In genomic region chr13:112769615-112770014, GRCh38 we compare ENCODE assay signal across 19 cellular contexts.
DNase-seq lines count a peak whose midpoint lies in the region; ATAC-seq, FAIRE-seq and TF ChIP-seq lines count a peak whose summit lies in the region.
"Had no signal": no experiment of that assay in that cellular context is flagged by ENCODE, and none has a peak within 500 bp of the region (broad histone marks: within the 10 kb centered on the region; RNA-seq: fewer than 3 reads in every experiment).

No MANE protein-coding gene starts in this region.

- H3K27me3 ChIP-seq in IMR-90 (ENCODE audit: control insufficient read depth, insufficient read depth, low read length) (no peaks in the 10 kb centered on the region), H1 (replicated peaks in 1 of 4; ENCODE audit: control insufficient read depth in 3 of 4, extremely low read depth in 1 of 4, insufficient read depth in 3 of 4, low read length in 3 of 4) (no peaks in the 10 kb centered on the region), mesendoderm (ENCODE audit: insufficient read depth, low read length, poor library complexity) (no peaks in the 10 kb centered on the region)
- H3K27me3 ChIP-seq: esophagus squamous epithelium had no signal

- CTCF ChIA-PET in IMR-90 (lab: Yijun Ruan, JAX) (no interaction called here), H1 (lab: Charles Lee; ENCODE audit: partially characterized antibody) (interaction anchor here (0.6 to 1.4 kb wide), 3 partner anchors 9 to 192 kb away, joined by 3 to 5 read pairs (median 3); no protein-coding TSS in a partner anchor)

- peak overlapping the region; percentile 83 for H3K4me3 Mint-ChIP-seq in stimulated activated memory B cell treated with anti-CD40 and anti-IgM and Interleukin-4, amounts not matched to agents 10 μg/mL and 1 μg/mL and 100 μg/mL, for 72 hours

- 86% methylated on average over 17 of the region's 18 CpGs; no CpG with 5 or more reads in 1 of the 2 experiments for WGBS in IMR-90 (ENCODE audit: extremely low coverage in 2 of 2, insufficient read length in 1 of 2), 2 experiments
- WGBS in H1 (ENCODE audit: extremely low coverage in 1 of 2, insufficient coverage in 1 of 2, insufficient read length in 1 of 2, insufficient replicate concordance in 2 of 2, low coverage in 1 of 2, low lambda C conversion rate in 2 of 2, missing lambda C conversion rate in 1 of 2), 2 experiments: 90% methylated on average over 18 of the region's 18 CpGs; no CpG with 5 or more reads in 1 of the 2 experiments
- WGBS in mesendoderm (ENCODE audit: extremely low coverage, insufficient coverage, low lambda C conversion rate): no CpG with 5 or more reads among the region's 18 CpGs

- no peak overlapping the region for H3K18ac ChIP-seq in IMR-90 (ENCODE audit: low read depth, low read length)
- no peak overlapping the region for H3K18ac ChIP-seq in H1 (ENCODE audit: extremely low read depth, low read length)
- H3K18ac ChIP-seq in mesendoderm (ENCODE audit: low read length): no peak overlapping the region

- BruUV-seq in IMR-90 (replicated peaks; lab: Mats Ljungman, UMichigan): no TSS peak

- TF ChIP-seq POLR2A in IMR-90 (IDR thresholded peaks at IDR 0.05; ENCODE audit: low read depth, low read length) (no peak), H1 (IDR thresholded peaks at IDR 0.05; ENCODE audit: control extremely low read depth in 1 of 2, low read depth in 2 of 2, low read length in 2 of 2) (no peak), GM18505 (IDR thresholded peaks at IDR 0.05; ENCODE audit: borderline replicate concordance, extremely low read depth, insufficient read depth, insufficient read length) (no peak)

- no peak overlapping the region for H3K4me2 ChIP-seq in IMR-90 (ENCODE audit: low read depth, low read length)
- no peak overlapping the region for H3K4me2 ChIP-seq in H1 (ENCODE audit: insufficient read depth in 1 of 2, low read depth in 2 of 2, low read length in 2 of 2)
- H3K4me2 ChIP-seq in mesendoderm (ENCODE audit: low read length): no peak overlapping the region

- POLR2A ChIA-PET in IMR-90 (lab: Charles Lee; ENCODE audit: unreplicated experiment) (no interaction called here), H1 (lab: Charles Lee; ENCODE audit: partially characterized antibody) (interaction anchor here (1.6 kb wide), 1 partner anchor 36 kb away, joined by 3 read pairs; no protein-coding TSS in a partner anchor)

- ATAC-seq in IMR-90 (ENCODE audit: low read depth): no peak
- ATAC-seq in stimulated activated memory B cell treated with anti-CD40 and anti-IgM and Interleukin-4, amounts not matched to agents 10 μg/mL and 1 μg/mL and 100 μg/mL, for 72 hours: no peak
- ATAC-seq in GM18505 (IDR thresholded peaks at IDR 0.05; ENCODE audit: unreplicated experiment): no peak
- no peak for ATAC-seq in HG03442 (IDR thresholded peaks at IDR 0.05; ENCODE audit: unreplicated experiment)

- H3K23me2 ChIP-seq in H1 (ENCODE audit: low read depth, low read length): no peaks in the 10 kb centered on the region

- dilution Hi-C loops in IMR-90 (cut with HindIII; ENCODE audit: low sequenced_read_pairs, unreplicated experiment): no loop called here

- H2BK5ac ChIP-seq in IMR-90 (ENCODE audit: low read depth, low read length, poor library complexity, severe bottlenecking): no peak overlapping the region
- H2BK5ac ChIP-seq in H1 (ENCODE audit: low read depth, low read length): no peak overlapping the region
- H2BK5ac ChIP-seq in mesendoderm (ENCODE audit: low read length): no peak overlapping the region

- no peaks in the 10 kb centered on the region for H3K36me3 Mint-ChIP-seq in stimulated activated memory B cell treated with anti-CD40 and anti-IgM and Interleukin-4, amounts not matched to agents 10 μg/mL and 1 μg/mL and 100 μg/mL, for 72 hours
- H3K36me3 Mint-ChIP-seq: naive B cell had no signal

- no peak for DNase-seq in IMR-90
- no peak for DNase-seq in H1 (ENCODE audit: low read depth in 1 of 2, low spot score in 2 of 2)
- DNase-seq in mesendoderm: no peak
- DNase-seq in GM13977 (ENCODE audit: low spot score): no peak
- DNase-seq: activated CD4-positive, alpha-beta T cell treated with anti-CD3 and anti-CD28 coated beads for 48 hours; activated effector memory CD4-positive, alpha-beta T cell treated with anti-CD3 and anti-CD28 coated beads, Interleukin-2, amount 50 U/mL, for 16 hours; Caco-2; esophagus squamous epithelium; MM.1S; naive B cell; NCI-H1694 treated with DMSO at 0.1 percent for 48 hours; NCI-H345; stimulated activated CD4-positive, alpha-beta T cell treated with anti-CD3 and anti-CD28 coated beads, Interleukin-12 subunit alpha, Interleukin-12 subunit beta, amount 100 ng/mL, for 4 hours had no signal

- H4K20me1 ChIP-seq in IMR-90 (ENCODE audit: insufficient read depth, low read length) (peaks cover 10% of the 10 kb centered on the region), H1 (replicated peaks in 1 of 2; ENCODE audit: control insufficient read depth in 1 of 2, insufficient read depth in 2 of 2, low read length in 2 of 2) (peaks cover 3 to 4% of the 10 kb centered on the region in 2 experiments)

- H3K9ac ChIP-seq in IMR-90 (ENCODE audit: low read depth, low read length) (no peak overlapping the region), H1 (replicated peaks in 1 of 4; ENCODE audit: extremely low read depth in 1 of 4, low read depth in 3 of 4, low read length in 3 of 4) (no peak overlapping the region), mesendoderm (ENCODE audit: low read length) (no peak overlapping the region)

- TF ChIP-seq RAD21 in IMR-90 (IDR thresholded peaks at IDR 0.05; ENCODE audit: low read length) (no peak), H1 (IDR thresholded peaks at IDR 0.05 in 1 of 2, conservative IDR thresholded peaks at IDR 0.05 in 1 of 2; ENCODE audit: low read depth in 2 of 2, low read length in 2 of 2) (no peak)

- intact Hi-C loops in IMR-90 (cut with micrococcal nuclease): no loop called here

- H3K23ac ChIP-seq in IMR-90 (ENCODE audit: low read depth, low read length): no peak overlapping the region
- no peak overlapping the region for H3K23ac ChIP-seq in H1 (ENCODE audit: insufficient read length)
- peak overlapping the region; percentile 45 for H3K23ac ChIP-seq in mesendoderm (ENCODE audit: low read length)

- no peaks in the 10 kb centered on the region; the same call in 1 of the 2 replicates for H3K4me1 ChIP-seq in IMR-90 (ENCODE audit: control insufficient read depth, insufficient read depth, low read length)
- H3K4me1 ChIP-seq in H1 (replicated peaks in 1 of 4; ENCODE audit: control insufficient read depth in 3 of 4, insufficient read depth in 4 of 4, low read length in 3 of 4): peaks cover 0 to 34% (median 9%) of the 10 kb centered on the region in 4 experiments; a peak in 5 of 7 replicates
- H3K4me1 ChIP-seq in mesendoderm (ENCODE audit: control insufficient read depth, low read depth, low read length): no peaks in the 10 kb centered on the region
- H3K4me1 ChIP-seq: Caco-2, prostate gland had no signal

- 0 out of 2 replicates have a peak overlapping the region, but pooled peaks have one; percentile 24 for H2BK20ac ChIP-seq in IMR-90 (ENCODE audit: low read depth, low read length)
- H2BK20ac ChIP-seq in H1 (ENCODE audit: low read length): no peak overlapping the region

- no peaks in the 10 kb centered on the region; the same call in 1 of the 2 replicates for H3K9me1 ChIP-seq in IMR-90 (ENCODE audit: insufficient read depth, low read length)

- no peak overlapping the region for H3K4ac ChIP-seq in IMR-90 (ENCODE audit: low read depth, low read length)
- H3K4ac ChIP-seq in H1 (replicated peaks; ENCODE audit: insufficient read length, low read depth, low read length): no peak overlapping the region
- no peak overlapping the region for H3K4ac ChIP-seq in mesendoderm (ENCODE audit: low read depth, low read length)

- in situ Hi-C loops in IMR-90 (cut with MboI; ENCODE audit: low sequenced_read_pairs) (no loop called here), GM13977 (cut with MboI; ENCODE audit: low pct_unique_long_range_greater_than_20kb, low sequenced_read_pairs, unreplicated experiment) (no loop called here)

- H3K4me1 Mint-ChIP-seq in stimulated activated memory B cell treated with anti-CD40 and anti-IgM and Interleukin-4, amounts not matched to agents 10 μg/mL and 1 μg/mL and 100 μg/mL, for 72 hours: peaks cover 32% of the 10 kb centered on the region

- no peak overlapping the region for H2BK15ac ChIP-seq in IMR-90 (ENCODE audit: low read depth, low read length)
- 0 out of 2 replicates have a peak overlapping the region, but pooled peaks have one; percentile 51 for H2BK15ac ChIP-seq in H1 (ENCODE audit: low read length)
- no peak overlapping the region for H2BK15ac ChIP-seq in mesendoderm (replicated peaks; ENCODE audit: low read depth)

- no peak overlapping the region for H2AK5ac ChIP-seq in IMR-90 (ENCODE audit: low read depth, low read length)
- H2AK5ac ChIP-seq in H1 (ENCODE audit: low read depth, low read length): no peak overlapping the region
- no peak overlapping the region for H2AK5ac ChIP-seq in mesendoderm (ENCODE audit: low read length)

- H4K91ac ChIP-seq in IMR-90 (ENCODE audit: insufficient read depth, low read depth, low read length) (no peak overlapping the region), H1 (replicated peaks; ENCODE audit: insufficient read length, low read length) (no peak overlapping the region)

- H3K27ac ChIP-seq in IMR-90 (ENCODE audit: insufficient read depth, low read length) (no peak overlapping the region), H1 (ENCODE audit: low read depth, low read length) (no peak overlapping the region), mesendoderm (ENCODE audit: low read depth, low read length) (no peak overlapping the region)
- H3K27ac ChIP-seq: esophagus squamous epithelium, prostate gland, thoracic aorta had no signal

- H3K56ac ChIP-seq in IMR-90 (ENCODE audit: extremely low read depth, insufficient read depth, low read length) (no peak overlapping the region), H1 (replicated peaks; ENCODE audit: insufficient read length, low read depth, low read length) (no peak overlapping the region), mesendoderm (ENCODE audit: low read length) (no peak overlapping the region)

- H3K27ac Mint-ChIP-seq in stimulated activated memory B cell treated with anti-CD40 and anti-IgM and Interleukin-4, amounts not matched to agents 10 μg/mL and 1 μg/mL and 100 μg/mL, for 72 hours: peak overlapping the region; percentile 94

- H3K79me2 ChIP-seq in H1 (ENCODE audit: control insufficient read depth in 1 of 2, insufficient read depth in 2 of 2, low read length in 2 of 2): peaks cover 0 to 67% of the 10 kb centered on the region in 2 experiments; a peak in 2 of 4 replicates
- no peaks in the 10 kb centered on the region for H3K79me2 ChIP-seq in mesendoderm (ENCODE audit: control insufficient read depth, insufficient read depth, low read length)

- no peak overlapping the region for H3K4me3 ChIP-seq in IMR-90 (ENCODE audit: insufficient read depth, low read depth, low read length)
- no peak overlapping the region for H3K4me3 ChIP-seq in H1 (ENCODE audit: extremely low read depth in 1 of 4, insufficient read depth in 2 of 4, low read depth in 3 of 4, low read length in 4 of 4)
- no peak overlapping the region for H3K4me3 ChIP-seq in mesendoderm (ENCODE audit: low read length)
- H3K4me3 ChIP-seq: esophagus squamous epithelium, lower lobe of right lung, prostate gland, thoracic aorta had no signal

- no peak overlapping the region for H2AK9ac ChIP-seq in IMR-90 (replicated peaks; ENCODE audit: low read depth, low read length, poor library complexity)

- no peak for TF ChIP-seq EP300 in H1 (IDR thresholded peaks at IDR 0.05; ENCODE audit: borderline replicate concordance in 1 of 2, low read depth in 2 of 2, low read length in 2 of 2)

- H2BK120ac ChIP-seq in IMR-90 (ENCODE audit: low read depth, low read length): no peak overlapping the region
- no peak overlapping the region for H2BK120ac ChIP-seq in H1 (replicated peaks; ENCODE audit: low read depth, low read length)
- H2BK120ac ChIP-seq in mesendoderm (ENCODE audit: low read depth, low read length): no peak overlapping the region

- H2AFZ ChIP-seq in IMR-90 (replicated peaks; ENCODE audit: low read length, poor library complexity) (no peak overlapping the region), H1 (ENCODE audit: low read length) (no peak overlapping the region)

- H3K36me3 ChIP-seq in IMR-90 (ENCODE audit: control insufficient read depth, insufficient read depth, low read length) (peaks cover 3% of the 10 kb centered on the region; the same call in 1 of the 2 replicates), H1 (ENCODE audit: control insufficient read depth in 2 of 4, insufficient read depth in 4 of 4, low read length in 3 of 4) (no peaks in the 10 kb centered on the region), mesendoderm (ENCODE audit: control insufficient read depth, insufficient read depth, low read length) (no peaks in the 10 kb centered on the region)
- H3K36me3 ChIP-seq: esophagus squamous epithelium, prostate gland, thoracic aorta had no signal

- H3K27me3 Mint-ChIP-seq in stimulated activated memory B cell treated with anti-CD40 and anti-IgM and Interleukin-4, amounts not matched to agents 10 μg/mL and 1 μg/mL and 100 μg/mL, for 72 hours: no peaks in the 10 kb centered on the region
- H3K27me3 Mint-ChIP-seq: naive B cell had no signal

- FAIRE-seq in H1 (lab: Jason Lieb, UNC): no peak

- TF ChIP-seq CTCF in IMR-90 (conservative IDR thresholded peaks at IDR 0.05; ENCODE audit: low read depth, low read length): no peak
- no peak for TF ChIP-seq CTCF in H1 (IDR thresholded peaks at IDR 0.05; ENCODE audit: control extremely low read depth in 1 of 3, insufficient read depth in 1 of 3, low read depth in 1 of 3, low read length in 3 of 3)
- TF ChIP-seq CTCF in GM13977 (IDR thresholded peaks at IDR 0.05; ENCODE audit: extremely low read depth, insufficient read depth, missing control alignments): no peak

- no peak overlapping the region for H4K8ac ChIP-seq in IMR-90 (ENCODE audit: low read depth in 2 of 2, low read length in 2 of 2)
- H4K8ac ChIP-seq in H1 (ENCODE audit: extremely low read depth, insufficient read depth, low read length): peak overlapping the region; percentile 65
- H4K8ac ChIP-seq in mesendoderm (ENCODE audit: low read depth, low read length): no peak overlapping the region

- no peak overlapping the region for H2BK12ac ChIP-seq in H1 (ENCODE audit: low read depth, low read length)

- H4K5ac ChIP-seq in IMR-90 (ENCODE audit: low read depth, low read length) (no peak overlapping the region), H1 (ENCODE audit: insufficient read length, low read depth, low read length) (no peak overlapping the region), mesendoderm (ENCODE audit: low read length) (no peak overlapping the region)

- H3K9me3 Mint-ChIP-seq in stimulated activated memory B cell treated with anti-CD40 and anti-IgM and Interleukin-4, amounts not matched to agents 10 μg/mL and 1 μg/mL and 100 μg/mL, for 72 hours: no peaks in the 10 kb centered on the region
- H3K9me3 Mint-ChIP-seq: naive B cell had no signal

- H3K9me3 ChIP-seq in IMR-90 (ENCODE audit: control insufficient read depth, insufficient read depth, low read length): no peaks in the 10 kb centered on the region
- no peaks in the 10 kb centered on the region for H3K9me3 ChIP-seq in H1 (ENCODE audit: insufficient read depth in 2 of 2, low read depth in 1 of 2, low read length in 1 of 2)
- H3K9me3 ChIP-seq: Caco-2, esophagus squamous epithelium, lower lobe of right lung, prostate gland, thoracic aorta had no signal

- H3K14ac ChIP-seq in IMR-90 (replicated peaks; ENCODE audit: low read depth, low read length) (0 out of 2 replicates have a peak overlapping the region, but pooled peaks have one; percentile 13), H1 (ENCODE audit: insufficient read length) (no peak overlapping the region)

- H3K79me1 ChIP-seq in IMR-90 (ENCODE audit: low read depth in 1 of 2, low read length in 2 of 2) (peaks cover 0 to 7% of the 10 kb centered on the region in 2 experiments; a peak in 1 of 4 replicates), H1 (ENCODE audit: low read depth, low read length) (peaks cover 11% of the 10 kb centered on the region), mesendoderm (ENCODE audit: low read length) (peaks cover 5% of the 10 kb centered on the region)
